ENCODE assay signal across 22 cellular contexts in the genomic region with DNA sequence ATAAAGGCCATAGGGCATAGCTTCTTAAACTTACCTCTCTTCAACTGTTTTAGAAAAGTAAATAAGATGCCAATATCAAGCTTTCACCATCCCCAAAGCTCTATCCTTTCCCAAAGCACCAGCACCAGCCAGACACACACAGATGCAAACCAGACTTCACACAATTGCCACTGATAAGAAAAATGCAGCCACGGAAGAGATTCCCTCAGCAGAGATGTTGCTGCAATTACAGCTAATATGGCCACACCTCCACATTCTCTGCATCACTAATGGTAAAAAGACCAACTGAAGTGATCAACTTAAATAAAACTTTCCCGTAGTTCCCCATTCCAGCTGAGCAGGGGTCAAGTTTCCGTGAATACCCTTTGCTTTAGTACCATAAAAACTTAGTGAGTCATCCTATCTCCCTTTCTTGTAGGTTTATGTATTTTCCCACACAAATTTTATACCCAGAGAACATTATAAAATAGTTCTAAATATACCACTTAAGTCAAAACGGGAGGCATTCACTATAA.
"Had no signal": no experiment of that assay in that cellular context is flagged by ENCODE, and none has a peak within 500 bp of the region (broad histone marks: within the 10 kb centered on the region; RNA-seq: fewer than 3 reads in every experiment).

No MANE protein-coding gene starts in this region.

- DNase-seq: activated CD4-positive, alpha-beta T cell treated with anti-CD3 and anti-CD28 coated beads, Interleukin-2, amount 50 U/mL, for 4 hours; activated effector memory CD4-positive, alpha-beta T cell treated with anti-CD3 and anti-CD28 coated beads, Interleukin-2, amount 50 U/mL, for 16 hours; activated T-cell treated with anti-CD3 and anti-CD28 coated beads, Interleukin-2, amount 50 U/mL, for 72 hours; amniotic stem cell; body of pancreas; central memory CD4-positive, alpha-beta T cell; erythroblast; heart left ventricle; immature natural killer cell; naive thymus-derived CD8-positive, alpha-beta T cell; sigmoid colon; stimulated activated naive CD8-positive, alpha-beta T cell treated with anti-CD3 and anti-CD28 coated beads, Interleukin-15, Interleukin-2, amounts not matched to agents 100 U/mL and 50 U/mL, for 24 hours; substantia nigra; SW 1271; T-helper 2 cell; tibial artery; WERI-Rb-1 had no signal

- H2AFZ ChIP-seq: parathyroid adenoma had no signal

- H3K27me3 ChIP-seq: body of pancreas, gastroesophageal sphincter, heart left ventricle, sigmoid colon, tibial artery had no signal

- H3K4me1 ChIP-seq: parathyroid adenoma had no signal

- ATAC-seq: activated naive CD4-positive, alpha-beta T cell treated with anti-CD3 and anti-CD28 coated beads, Interleukin-2, amount 50 U/mL, for 72 hours; activated T-cell treated with anti-CD3 and anti-CD28 coated beads, Interleukin-2, amount 50 U/mL, for 72 hours; body of pancreas; gastroesophageal sphincter; heart left ventricle; naive thymus-derived CD8-positive, alpha-beta T cell; stimulated activated naive CD8-positive, alpha-beta T cell treated with anti-CD3 and anti-CD28 coated beads, Interleukin-15, Interleukin-2, amounts not matched to agents 100 U/mL and 50 U/mL, for 24 hours had no signal

- H3K36me3 ChIP-seq: gastroesophageal sphincter, heart left ventricle, sigmoid colon, tibial artery, WERI-Rb-1 had no signal

- H3K4me3 ChIP-seq: body of pancreas, coronary artery, gastroesophageal sphincter, heart left ventricle, sigmoid colon, tibial artery had no signal

- H3K9me3 ChIP-seq: body of pancreas, gastroesophageal sphincter, heart left ventricle, sigmoid colon, tibial artery had no signal

- H3K79me2 ChIP-seq: parathyroid adenoma had no signal

- H3K9ac ChIP-seq: parathyroid adenoma had no signal

- H3K27ac ChIP-seq: body of pancreas, gastroesophageal sphincter, heart left ventricle, parathyroid adenoma, sigmoid colon, tibial artery, WERI-Rb-1 had no signal

- FAIRE-seq: endometrium had no signal
